2 cellular contexts compared by ENCODE assay signal in the genomic region with DNA sequence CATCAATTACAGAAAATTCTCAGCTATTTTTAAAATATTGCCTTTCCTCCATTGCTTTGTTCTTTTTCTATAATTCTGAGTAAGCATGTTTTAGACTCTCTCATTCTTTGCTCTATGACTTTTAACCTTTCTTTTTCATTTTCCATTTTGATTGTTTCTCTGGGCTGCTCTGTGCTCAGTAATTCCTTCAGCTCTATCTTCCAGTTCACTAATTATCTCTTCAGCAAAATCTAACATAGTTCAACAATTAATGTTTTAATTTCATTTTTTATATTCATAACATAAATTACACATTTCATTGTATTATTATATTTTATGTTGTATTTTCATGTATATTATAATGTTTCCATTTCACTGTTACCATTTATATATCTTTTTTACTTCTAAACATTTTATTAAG.
TF ChIP-seq lines count a peak whose summit lies in the region.

No MANE protein-coding gene starts in this region.

TF ChIP-seq in SK-N-SH, 30 proteins besides CTCF, POLR2A, EP300 and RAD21 (continued from another document):
- TF ChIP-seq FOSL2 (IDR thresholded peaks at IDR 0.05; ENCODE audit: borderline replicate concordance, low read depth) (no peak), TEAD4 (IDR thresholded peaks at IDR 0.05; ENCODE audit: borderline replicate concordance, insufficient read depth) (no peak), RXRA (IDR thresholded peaks at IDR 0.05; ENCODE audit: borderline replicate concordance, low read depth) (no peak), MXI1 (IDR thresholded peaks at IDR 0.05; ENCODE audit: low read depth, low read length) (no peak), POLR2AphosphoS5 (IDR thresholded peaks at IDR 0.05; ENCODE audit: low read depth, low read length) (no peak), GATA2 (CRISPR knock-in tag; IDR thresholded peaks at IDR 0.05) (no peak), YY1 (IDR thresholded peaks at IDR 0.05; ENCODE audit: low read depth) (no peak), MEF2A (IDR thresholded peaks at IDR 0.05; ENCODE audit: borderline replicate concordance, low read depth) (no peak), FOXM1 (IDR thresholded peaks at IDR 0.05; ENCODE audit: low read depth) (no peak), SIN3A (IDR thresholded peaks at IDR 0.05; ENCODE audit: borderline replicate concordance, low read depth, low read length) (no peak), ELF1 (IDR thresholded peaks at IDR 0.05) (no peak), NRF1 (IDR thresholded peaks at IDR 0.05; ENCODE audit: low read depth, low read length) (no peak)
- TF ChIP-seq, protein P1, sequence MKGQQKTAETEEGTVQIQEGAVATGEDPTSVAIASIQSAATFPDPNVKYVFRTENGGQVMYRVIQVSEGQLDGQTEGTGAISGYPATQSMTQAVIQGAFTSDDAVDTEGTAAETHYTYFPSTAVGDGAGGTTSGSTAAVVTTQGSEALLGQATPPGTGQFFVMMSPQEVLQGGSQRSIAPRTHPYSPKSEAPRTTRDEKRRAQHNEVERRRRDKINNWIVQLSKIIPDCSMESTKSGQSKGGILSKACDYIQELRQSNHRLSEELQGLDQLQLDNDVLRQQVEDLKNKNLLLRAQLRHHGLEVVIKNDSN (IDR thresholded peaks at IDR 0.05; ENCODE audit: borderline replicate concordance, low read depth), result no peak
- TF ChIP-seq, protein P2, sequence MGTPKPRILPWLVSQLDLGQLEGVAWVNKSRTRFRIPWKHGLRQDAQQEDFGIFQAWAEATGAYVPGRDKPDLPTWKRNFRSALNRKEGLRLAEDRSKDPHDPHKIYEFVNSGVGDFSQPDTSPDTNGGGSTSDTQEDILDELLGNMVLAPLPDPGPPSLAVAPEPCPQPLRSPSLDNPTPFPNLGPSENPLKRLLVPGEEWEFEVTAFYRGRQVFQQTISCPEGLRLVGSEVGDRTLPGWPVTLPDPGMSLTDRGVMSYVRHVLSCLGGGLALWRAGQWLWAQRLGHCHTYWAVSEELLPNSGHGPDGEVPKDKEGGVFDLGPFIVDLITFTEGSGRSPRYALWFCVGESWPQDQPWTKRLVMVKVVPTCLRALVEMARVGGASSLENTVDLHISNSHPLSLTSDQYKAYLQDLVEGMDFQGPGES (IDR thresholded peaks at IDR 0.05; ENCODE audit: low read depth, low read length), result no peak
- TF ChIP-seq, protein P3, sequence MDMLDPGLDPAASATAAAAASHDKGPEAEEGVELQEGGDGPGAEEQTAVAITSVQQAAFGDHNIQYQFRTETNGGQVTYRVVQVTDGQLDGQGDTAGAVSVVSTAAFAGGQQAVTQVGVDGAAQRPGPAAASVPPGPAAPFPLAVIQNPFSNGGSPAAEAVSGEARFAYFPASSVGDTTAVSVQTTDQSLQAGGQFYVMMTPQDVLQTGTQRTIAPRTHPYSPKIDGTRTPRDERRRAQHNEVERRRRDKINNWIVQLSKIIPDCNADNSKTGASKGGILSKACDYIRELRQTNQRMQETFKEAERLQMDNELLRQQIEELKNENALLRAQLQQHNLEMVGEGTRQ (IDR thresholded peaks at IDR 0.05; ENCODE audit: borderline replicate concordance, low read depth, low read length), result no peak
- TF ChIP-seq, protein P4, sequence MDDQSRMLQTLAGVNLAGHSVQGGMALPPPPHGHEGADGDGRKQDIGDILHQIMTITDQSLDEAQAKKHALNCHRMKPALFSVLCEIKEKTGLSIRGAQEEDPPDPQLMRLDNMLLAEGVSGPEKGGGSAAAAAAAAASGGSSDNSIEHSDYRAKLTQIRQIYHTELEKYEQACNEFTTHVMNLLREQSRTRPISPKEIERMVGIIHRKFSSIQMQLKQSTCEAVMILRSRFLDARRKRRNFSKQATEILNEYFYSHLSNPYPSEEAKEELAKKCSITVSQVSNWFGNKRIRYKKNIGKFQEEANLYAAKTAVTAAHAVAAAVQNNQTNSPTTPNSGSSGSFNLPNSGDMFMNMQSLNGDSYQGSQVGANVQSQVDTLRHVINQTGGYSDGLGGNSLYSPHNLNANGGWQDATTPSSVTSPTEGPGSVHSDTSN (IDR thresholded peaks at IDR 0.05), result no peak

TF ChIP-seq in K562, 482 proteins besides CTCF, POLR2A, EP300 and RAD21 (continued from another document):
- TF ChIP-seq, protein P5, sequence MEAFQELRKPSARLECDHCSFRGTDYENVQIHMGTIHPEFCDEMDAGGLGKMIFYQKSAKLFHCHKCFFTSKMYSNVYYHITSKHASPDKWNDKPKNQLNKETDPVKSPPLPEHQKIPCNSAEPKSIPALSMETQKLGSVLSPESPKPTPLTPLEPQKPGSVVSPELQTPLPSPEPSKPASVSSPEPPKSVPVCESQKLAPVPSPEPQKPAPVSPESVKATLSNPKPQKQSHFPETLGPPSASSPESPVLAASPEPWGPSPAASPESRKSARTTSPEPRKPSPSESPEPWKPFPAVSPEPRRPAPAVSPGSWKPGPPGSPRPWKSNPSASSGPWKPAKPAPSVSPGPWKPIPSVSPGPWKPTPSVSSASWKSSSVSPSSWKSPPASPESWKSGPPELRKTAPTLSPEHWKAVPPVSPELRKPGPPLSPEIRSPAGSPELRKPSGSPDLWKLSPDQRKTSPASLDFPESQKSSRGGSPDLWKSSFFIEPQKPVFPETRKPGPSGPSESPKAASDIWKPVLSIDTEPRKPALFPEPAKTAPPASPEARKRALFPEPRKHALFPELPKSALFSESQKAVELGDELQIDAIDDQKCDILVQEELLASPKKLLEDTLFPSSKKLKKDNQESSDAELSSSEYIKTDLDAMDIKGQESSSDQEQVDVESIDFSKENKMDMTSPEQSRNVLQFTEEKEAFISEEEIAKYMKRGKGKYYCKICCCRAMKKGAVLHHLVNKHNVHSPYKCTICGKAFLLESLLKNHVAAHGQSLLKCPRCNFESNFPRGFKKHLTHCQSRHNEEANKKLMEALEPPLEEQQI (IDR thresholded peaks at IDR 0.05), result 0 out of 2 replicates have a peak, but pooled peaks have one; percentile 10
- TF ChIP-seq XRCC4 (IDR thresholded peaks at IDR 0.05; ENCODE audit: extremely low read depth, insufficient read depth, insufficient read length) (no peak), MEF2D (tag; conservative IDR thresholded peaks at IDR 0.05; ENCODE audit: low read depth) (no peak), PCBP1 (IDR thresholded peaks at IDR 0.05; ENCODE audit: low read depth, low read length, poor library complexity, severe bottlenecking) (no peak), RBM25 (IDR thresholded peaks at IDR 0.05; ENCODE audit: low read depth, low read length, severe bottlenecking) (peak; percentile 35), BRD4 (IDR thresholded peaks at IDR 0.05) (no peak), NFATC3 (IDR thresholded peaks at IDR 0.05) (no peak)
- TF ChIP-seq, protein P6, sequence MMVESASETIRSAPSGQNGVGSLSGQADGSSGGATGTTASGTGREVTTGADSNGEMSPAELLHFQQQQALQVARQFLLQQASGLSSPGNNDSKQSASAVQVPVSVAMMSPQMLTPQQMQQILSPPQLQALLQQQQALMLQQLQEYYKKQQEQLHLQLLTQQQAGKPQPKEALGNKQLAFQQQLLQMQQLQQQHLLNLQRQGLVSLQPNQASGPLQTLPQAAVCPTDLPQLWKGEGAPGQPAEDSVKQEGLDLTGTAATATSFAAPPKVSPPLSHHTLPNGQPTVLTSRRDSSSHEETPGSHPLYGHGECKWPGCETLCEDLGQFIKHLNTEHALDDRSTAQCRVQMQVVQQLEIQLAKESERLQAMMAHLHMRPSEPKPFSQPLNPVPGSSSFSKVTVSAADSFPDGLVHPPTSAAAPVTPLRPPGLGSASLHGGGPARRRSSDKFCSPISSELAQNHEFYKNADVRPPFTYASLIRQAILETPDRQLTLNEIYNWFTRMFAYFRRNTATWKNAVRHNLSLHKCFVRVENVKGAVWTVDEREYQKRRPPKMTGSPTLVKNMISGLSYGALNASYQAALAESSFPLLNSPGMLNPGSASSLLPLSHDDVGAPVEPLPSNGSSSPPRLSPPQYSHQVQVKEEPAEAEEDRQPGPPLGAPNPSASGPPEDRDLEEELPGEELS (CRISPR knock-in tag; IDR thresholded peaks at IDR 0.05; ENCODE audit: borderline replicate concordance), result no peak
- TF ChIP-seq, protein P7, sequence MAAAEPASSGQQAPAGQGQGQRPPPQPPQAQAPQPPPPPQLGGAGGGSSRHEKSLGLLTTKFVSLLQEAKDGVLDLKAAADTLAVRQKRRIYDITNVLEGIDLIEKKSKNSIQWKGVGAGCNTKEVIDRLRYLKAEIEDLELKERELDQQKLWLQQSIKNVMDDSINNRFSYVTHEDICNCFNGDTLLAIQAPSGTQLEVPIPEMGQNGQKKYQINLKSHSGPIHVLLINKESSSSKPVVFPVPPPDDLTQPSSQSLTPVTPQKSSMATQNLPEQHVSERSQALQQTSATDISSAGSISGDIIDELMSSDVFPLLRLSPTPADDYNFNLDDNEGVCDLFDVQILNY (CRISPR knock-in tag; IDR thresholded peaks at IDR 0.05), result no peak
TF ChIP-seq in K562: peak in this region for 3.
